In genomic region chr18:56645415-56646016, GRCh38 we compare ENCODE assay signal across 8 cellular contexts. TPM values are rescaled to one million over a fixed set of nuclear protein-coding genes. Genes with fewer than 3 reads are reported as not detected.
DNase-seq lines count a peak whose midpoint lies in the region; ATAC-seq and TF ChIP-seq lines count a peak whose summit lies in the region.

No MANE protein-coding gene starts in this region.

- no peak overlapping the region for H3K27ac Mint-ChIP-seq in MCF 10A (ENCODE audit: low read depth, unreplicated experiment)

- no peak overlapping the region for H3K4me3 ChIP-seq in breast epithelium
- no peak overlapping the region for H3K4me3 ChIP-seq in fibroblast of lung (replicated peaks in 1 of 4; ENCODE audit: control extremely low read depth in 1 of 4, insufficient read depth in 1 of 4, low read depth in 3 of 4, low read length in 4 of 4)
- no peak overlapping the region for H3K4me3 ChIP-seq in transverse colon
- H3K4me3 ChIP-seq in spleen: no peak overlapping the region

- ATAC-seq in HG02981 (IDR thresholded peaks at IDR 0.05; ENCODE audit: unreplicated experiment) (no peak), HG03039 (IDR thresholded peaks at IDR 0.05; ENCODE audit: unreplicated experiment) (no peak)

- POLR2A ChIA-PET in MCF 10A (lab: Yijun Ruan, JAX): no interaction called here

- peaks cover 15% of the 10 kb centered on the region for H3K4me1 Mint-ChIP-seq in MCF 10A (ENCODE audit: insufficient read depth, unreplicated experiment)

- DNase-seq in MCF 10A (ENCODE audit: unreplicated experiment) (peak; percentile 30), breast epithelium (ENCODE audit: low spot score in 2 of 2) (no peak), NCI-H748 (lab: John Stamatoyannopoulos, UW; ENCODE audit: unreplicated experiment) (peak; percentile 49), fibroblast of lung (ENCODE audit: low read depth in 2 of 2) (peak in 1 of 2 donors; percentile 12), transverse colon (no peak), spleen (no peak)

- no TSS peak for BruUV-seq in MCF 10A (replicated peaks; lab: Mats Ljungman, UMichigan)

- H3K27me3 ChIP-seq in breast epithelium (no peaks in the 10 kb centered on the region), fibroblast of lung (ENCODE audit: control insufficient read depth, insufficient read depth, low read length) (no peaks in the 10 kb centered on the region), transverse colon (no peaks in the 10 kb centered on the region), spleen (replicated peaks in 1 of 7) (no peaks in the 10 kb centered on the region)

- no peak overlapping the region for H2AFZ ChIP-seq in fibroblast of lung (ENCODE audit: low read length)

- CTCF ChIA-PET in MCF 10A (lab: Yijun Ruan, JAX): interaction anchor here (0.7 to 1.6 kb wide), 10 partner anchors 10 to 936 kb away, joined by 3 to 5 read pairs (median 4); no protein-coding TSS in a partner anchor

- H3K27me3 Mint-ChIP-seq in MCF 10A (ENCODE audit: insufficient read depth, unreplicated experiment): no peaks in the 10 kb centered on the region

- intact Hi-C loops in MCF 10A (cut with micrococcal nuclease) (no loop called here), breast epithelium (cut with DNase I; ENCODE audit: low total_unique reads) (no loop called here), transverse colon (cut with DNase I; ENCODE audit: low total_unique reads) (no loop called here), spleen (cut with DNase I; ENCODE audit: low total_unique reads) (no loop called here)

- no peak overlapping the region for H3K9ac ChIP-seq in fibroblast of lung (ENCODE audit: insufficient read depth, low read length)

- H3K4me2 ChIP-seq in fibroblast of lung (ENCODE audit: extremely low read depth, insufficient read depth, low read length): peak overlapping the region; percentile 15

- H3K9me3 ChIP-seq in breast epithelium (no peaks in the 10 kb centered on the region), fibroblast of lung (ENCODE audit: control insufficient read depth, insufficient read depth, low read depth, low read length) (no peaks in the 10 kb centered on the region), transverse colon (no peaks in the 10 kb centered on the region), spleen (no peaks in the 10 kb centered on the region)

- TF ChIP-seq EP300 in transverse colon (IDR thresholded peaks at IDR 0.05; ENCODE audit: low read depth): no peak

- no peaks in the 10 kb centered on the region for H3K79me2 ChIP-seq in fibroblast of lung (ENCODE audit: control insufficient read depth, insufficient read depth, low read length)

- no peaks in the 10 kb centered on the region for H3K9me3 Mint-ChIP-seq in MCF 10A (ENCODE audit: unreplicated experiment)

- H3K36me3 Mint-ChIP-seq in MCF 10A (ENCODE audit: insufficient read depth, unreplicated experiment): no peaks in the 10 kb centered on the region

- no peak overlapping the region for H3K4me3 Mint-ChIP-seq in MCF 10A (ENCODE audit: unreplicated experiment)

- H3K27ac ChIP-seq in breast epithelium (no peak overlapping the region), fibroblast of lung (ENCODE audit: insufficient read depth, low read length) (no peak overlapping the region), transverse colon (no peak overlapping the region), spleen (no peak overlapping the region)

- in situ Hi-C loops in transverse colon (cut with MboI; ENCODE audit: low pct_ligation_motif_present in 1 of 4, low pct_unique_long_range_greater_than_20kb in 1 of 4, low sequenced_read_pairs in 3 of 4): no loop called here

- H4K20me1 ChIP-seq in fibroblast of lung (ENCODE audit: control insufficient read depth, extremely low read depth, insufficient read depth, low read length): no peaks in the 10 kb centered on the region

- H3K4me1 ChIP-seq in breast epithelium (no peaks in the 10 kb centered on the region), fibroblast of lung (ENCODE audit: control insufficient read depth, extremely low read depth, insufficient read depth, low read length) (peaks cover 4% of the 10 kb centered on the region), transverse colon (peaks cover 0 to 11% (median 0%) of the 10 kb centered on the region in 4 donors), spleen (peaks cover 0 to 22% (median 4%) of the 10 kb centered on the region in 6 donors)

- 54 to 58% methylated on average over 5 of the region's 5 CpGs for WGBS in transverse colon (ENCODE audit: low coverage in 1 of 2), 2 donors
- WGBS in spleen, 5 donors: 67 to 77% (median 73%) methylated on average over 5 of the region's 5 CpGs

- TF ChIP-seq POLR2A in breast epithelium (IDR thresholded peaks at IDR 0.05) (no peak), transverse colon (IDR thresholded peaks at IDR 0.05) (no peak), spleen (IDR thresholded peaks at IDR 0.05) (no peak)

- TF ChIP-seq CTCF in MCF 10A (IDR thresholded peaks at IDR 0.05; ENCODE audit: unreplicated experiment) (peak; percentile 55), breast epithelium (IDR thresholded peaks at IDR 0.05) (no peak), fibroblast of lung (conservative IDR thresholded peaks at IDR 0.05 in 1 of 2, IDR thresholded peaks at IDR 0.05 in 1 of 2; ENCODE audit: low read depth in 1 of 2, low read length in 2 of 2) (peak; percentile 21 to 50), transverse colon (IDR thresholded peaks at IDR 0.05) (peak; percentile 37 to 52 (median 45)), spleen (IDR thresholded peaks at IDR 0.05 in 8 of 11, conservative IDR thresholded peaks at IDR 0.05 in 3 of 11) (peak in 4 of 11 experiments; percentile 22 to 44 (median 31))

- H3K36me3 ChIP-seq in breast epithelium: no peaks in the 10 kb centered on the region
- no peaks in the 10 kb centered on the region for H3K36me3 ChIP-seq in fibroblast of lung (ENCODE audit: control insufficient read depth, insufficient read depth, low read length)
- H3K36me3 ChIP-seq in transverse colon: no peaks in the 10 kb centered on the region
- H3K36me3 ChIP-seq in spleen: no peaks in the 10 kb centered on the region

RNA-seq across cellular contexts. Expression of gene WDR7, which starts 5.6 kb away (rescaled TPM):
- total RNA-seq in MCF 10A (2022): 12.6 and 17.3 TPM in 2 replicates
- 10 to 100 TPM; 28.3 to 32.6 (median 31.1) TPM for total RNA-seq in breast epithelium
- total RNA-seq in fibroblast of lung: 19.0 and 27.2 TPM in 2 replicates
- polyA plus RNA-seq in fibroblast of lung: 7.2 and 9.4 TPM in 2 replicates
- polyA plus RNA-seq in fibroblast of lung (2012): 6.8 and 8.1 TPM in 2 replicates
- 19.9 and 74.8 TPM in 2 replicates for polyA minus RNA-seq in fibroblast of lung (ENCODE audit: low replicate concordance)
- total RNA-seq in transverse colon: 10 to 100 TPM; 14.9 to 37.5 (median 27.9) TPM
- 10 to 100 TPM; 33.4 to 55.9 (median 50.5) TPM for total RNA-seq in spleen
- polyA plus RNA-seq in spleen: 1 to 10 TPM; 2.8 to 6.2 (median 3.4) TPM

RNA-seq across cellular contexts. Expression of gene TXNL1, which starts 7.1 kb away (rescaled TPM):
- total RNA-seq in MCF 10A (2022): 86.6 and 97.4 TPM in 2 replicates
- total RNA-seq in breast epithelium: 10 to 100 TPM; 35.4 to 47.0 (median 45.5) TPM
- total RNA-seq in fibroblast of lung: 16.4 and 25.4 TPM in 2 replicates
- 103 and 109 TPM in 2 replicates for polyA plus RNA-seq in fibroblast of lung
- polyA plus RNA-seq in fibroblast of lung (2012): 86.1 and 93.4 TPM in 2 replicates
- polyA minus RNA-seq in fibroblast of lung (ENCODE audit: low replicate concordance): 4.9 and 16.6 TPM in 2 replicates
- 10 to 100 TPM in 2 of 4 donors, 1 to 10 TPM in 2; 3.0 to 42.1 (median 18.0) TPM for total RNA-seq in transverse colon
- 10 to 100 TPM; 35.5 to 53.8 (median 47.1) TPM for total RNA-seq in spleen
- polyA plus RNA-seq in spleen: 10 to 100 TPM; 50.2 to 61.0 (median 53.5) TPM

Comparison
In these comparisons a context has a peak if more than half of its experiments do, and no peak if none do; other contexts are left out.
1. DNase-seq: peak in MCF 10A (single experiment) and NCI-H748 (single experiment); none in breast epithelium (0 of 2), transverse colon (single experiment) and spleen (single experiment).
2. CTCF ChIP-seq: peak in MCF 10A (single experiment), fibroblast of lung (2 of 2) and transverse colon (5 of 5); none in breast epithelium (0 of 3).